ENCODE assay signal across 20 cellular contexts in the genomic region with DNA sequence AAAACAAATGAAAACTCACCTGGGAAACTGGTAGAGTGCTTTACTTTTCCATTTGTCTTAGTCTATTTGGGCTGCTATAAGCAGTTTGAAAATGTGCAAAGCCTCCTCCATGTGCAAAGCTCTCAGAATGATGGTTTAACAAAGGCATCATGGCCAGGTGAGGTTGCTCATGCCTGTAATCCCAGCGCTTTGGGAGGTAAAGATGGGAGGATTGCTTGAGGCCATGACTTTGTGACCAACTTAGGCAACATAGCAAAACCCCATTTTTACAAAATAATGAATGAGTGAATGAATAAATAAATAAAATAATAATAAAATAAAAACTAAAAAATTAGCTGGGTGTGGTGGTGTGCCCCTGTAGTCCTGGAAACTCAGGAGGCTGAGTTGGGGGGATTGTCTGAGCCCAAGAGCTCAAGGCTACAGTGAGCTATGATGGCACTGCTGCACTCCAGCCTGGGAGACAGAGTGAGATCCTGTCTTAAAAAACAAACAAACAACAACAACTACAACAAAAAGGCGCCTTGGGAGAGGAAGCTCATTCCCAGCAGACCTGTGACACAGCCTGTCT.
DNase-seq lines count a peak whose midpoint lies in the region; ATAC-seq and TF ChIP-seq lines count a peak whose summit lies in the region.
"Had no signal": no experiment of that assay in that cellular context is flagged by ENCODE, and none has a peak within 500 bp of the region (broad histone marks: within the 10 kb centered on the region; RNA-seq: fewer than 3 reads in every experiment).

No MANE protein-coding gene starts in this region.

- H3K9ac ChIP-seq in HUES64 (ENCODE audit: low read depth, low read length) = peak overlapping the region; percentile 6; the same call in 1 of the 2 replicates

- H3K4me3 ChIP-seq in BE2C (ENCODE audit: low read depth, low read length) (no peak overlapping the region), HUES64 (ENCODE audit: low read length) (no peak overlapping the region), upper lobe of right lung (no peak overlapping the region)
- H3K4me3 ChIP-seq: HAP-1, K562, SJCRH30 had no signal

- H3K4me1 ChIP-seq in BE2C (no peaks in the 10 kb centered on the region), HUES64 (ENCODE audit: insufficient read depth, low read length) (peaks cover 25% of the 10 kb centered on the region), upper lobe of right lung (peaks cover 12% of the 10 kb centered on the region)
- H3K4me1 ChIP-seq: HAP-1 had no signal

- intact Hi-C loops in upper lobe of right lung (cut with DNase I) = no loop called here

- ATAC-seq in HG03460 (IDR thresholded peaks at IDR 0.05; ENCODE audit: unreplicated experiment) = no peak
- no peak for ATAC-seq in upper lobe of right lung
- ATAC-seq: K562 had no signal

- H3K27me3 ChIP-seq in BE2C (peaks cover 26% of the 10 kb centered on the region), HUES64 (ENCODE audit: insufficient read depth, low read length) (peaks cover 9% of the 10 kb centered on the region; the same call in 1 of the 2 replicates), upper lobe of right lung (peaks cover 24% of the 10 kb centered on the region)
- H3K27me3 ChIP-seq: SJCRH30 had no signal

- H3K36me3 ChIP-seq in BE2C (no peaks in the 10 kb centered on the region), HUES64 (ENCODE audit: insufficient read depth, low read length) (no peaks in the 10 kb centered on the region), upper lobe of right lung (no peaks in the 10 kb centered on the region)
- H3K36me3 ChIP-seq: HAP-1, SJCRH30 had no signal

- no peaks in the 10 kb centered on the region for H3K27me3 Mint-ChIP-seq in brain
- H3K27me3 Mint-ChIP-seq in neural crest cell (ENCODE audit: low read depth) = no peaks in the 10 kb centered on the region

- 86% methylated on average over 2 of the region's 2 CpGs for WGBS in HUES64

- H3K4me1 Mint-ChIP-seq in brain (peaks cover 43% of the 10 kb centered on the region), neural crest cell (peaks cover 12% of the 10 kb centered on the region)

- H3K27ac ChIP-seq in HUES64 (ENCODE audit: low read depth, low read length) = no peak overlapping the region
- H3K27ac ChIP-seq in upper lobe of right lung = no peak overlapping the region
- H3K27ac ChIP-seq: SJCRH30 had no signal

- H3K36me3 Mint-ChIP-seq in brain (no peaks in the 10 kb centered on the region), neural crest cell (ENCODE audit: low read depth) (no peaks in the 10 kb centered on the region)
- H3K36me3 Mint-ChIP-seq: CD14-positive monocyte had no signal

- peak overlapping the region; percentile 87 to 95 (median 92) for H3K27ac Mint-ChIP-seq in brain
- peak overlapping the region; percentile 35 for H3K27ac Mint-ChIP-seq in neural crest cell (ENCODE audit: unreplicated experiment)
- H3K27ac Mint-ChIP-seq: CD14-positive monocyte had no signal

- H3K9me3 ChIP-seq in BE2C (peaks cover 9% of the 10 kb centered on the region), HUES64 (ENCODE audit: insufficient read depth, low read depth, low read length) (no peaks in the 10 kb centered on the region), upper lobe of right lung (no peaks in the 10 kb centered on the region)
- H3K9me3 ChIP-seq: HAP-1, SJCRH30 had no signal

- H3K9me3 Mint-ChIP-seq in brain (no peaks in the 10 kb centered on the region), neural crest cell (no peaks in the 10 kb centered on the region)

- DNase-seq in BE2C (peak; percentile 89), neural crest cell (ENCODE audit: low read depth, low spot score) (no peak), NCI-H345 treated with DMSO at 0.1 percent for 48 hours (lab: John Stamatoyannopoulos, UW; ENCODE audit: unreplicated experiment) (no peak), HuH-7.5 (ENCODE audit: low spot score) (no peak), upper lobe of right lung (no peak)
- DNase-seq: 8988T, AML-193, NCI-H1092, NCI-H1436, NCI-H187 treated with DMSO at 0.1 percent for 48 hours, NCI-H2227 treated with DMSO at 0.1 percent for 48 hours, NCI-H82, SJCRH30, T-helper 1 cell had no signal

- H3K4me3 Mint-ChIP-seq in brain (no peak overlapping the region), neural crest cell (no peak overlapping the region)

- TF ChIP-seq CTCF in BE2C (IDR thresholded peaks at IDR 0.05; ENCODE audit: low read depth, low read length) (no peak), brain (conservative IDR thresholded peaks at IDR 0.05) (no peak), neural crest cell (conservative IDR thresholded peaks at IDR 0.05) (no peak), upper lobe of right lung (IDR thresholded peaks at IDR 0.05) (no peak)
